Comparison of ENCODE assay signal across 9 cellular contexts in the genomic region with DNA sequence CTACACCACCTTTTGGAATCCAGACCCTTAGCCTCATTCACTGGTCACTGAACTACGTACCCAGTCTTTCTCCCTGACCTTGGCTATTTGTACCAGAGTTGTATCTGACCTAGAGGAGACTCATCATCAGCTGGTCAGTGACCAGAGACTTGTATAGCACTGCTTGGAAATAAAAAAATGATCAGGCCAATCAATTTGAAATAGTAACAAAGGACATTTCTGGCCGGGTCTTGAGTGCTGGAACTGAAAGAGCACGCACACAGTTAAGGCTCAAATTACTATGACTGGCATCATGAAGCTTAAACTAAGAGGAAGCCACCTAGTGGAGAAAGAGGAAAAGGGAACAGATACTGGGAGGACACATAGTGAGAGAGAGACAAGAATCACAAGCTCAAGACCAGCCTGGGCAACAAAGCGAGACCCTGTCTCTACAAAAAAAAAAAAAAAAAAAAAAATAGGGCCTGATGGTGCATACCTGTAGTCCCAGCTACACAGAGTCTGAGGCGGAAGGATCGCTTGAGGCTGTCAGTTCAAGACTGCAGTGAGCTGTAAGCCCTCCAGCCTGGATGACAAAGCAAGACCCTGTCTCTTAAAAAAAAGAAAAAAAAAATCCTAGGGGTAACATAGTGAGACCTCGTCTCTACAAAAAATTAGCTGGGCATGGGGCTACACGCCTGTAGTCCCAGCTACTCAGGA. TPM values are rescaled to one million over a fixed set of nuclear protein-coding genes. Genes with fewer than 3 reads are reported as not detected.
A peak's percentile ranks its signal among the peaks of the same experiment; 100 is the strongest.
DNase-seq lines count a peak whose midpoint lies in the region; ATAC-seq, FAIRE-seq and TF ChIP-seq lines count a peak whose summit lies in the region.
"Had no signal": no experiment of that assay in that cellular context is flagged by ENCODE, and none has a peak within 500 bp of the region (broad histone marks: within the 10 kb centered on the region; RNA-seq: fewer than 3 reads in every experiment).

No MANE protein-coding gene starts in this region.

- no peaks in the 10 kb centered on the region for H4K20me1 ChIP-seq in HCT116 (ENCODE audit: insufficient read depth)
- H4K20me1 ChIP-seq in Karpas-422 (ENCODE audit: insufficient read depth, low read depth, low read length): no peaks in the 10 kb centered on the region
- H4K20me1 ChIP-seq in PC-9 (ENCODE audit: insufficient read depth): no peaks in the 10 kb centered on the region

- H3K9me3 ChIP-seq in A549 (no peaks in the 10 kb centered on the region), HCT116 (ENCODE audit: control insufficient read depth in 1 of 2, insufficient read depth in 1 of 2, low read depth in 1 of 2, low read length in 2 of 2) (no peaks in the 10 kb centered on the region), Karpas-422 (ENCODE audit: low read length) (no peaks in the 10 kb centered on the region), PC-9 (ENCODE audit: insufficient read depth, low read depth) (no peaks in the 10 kb centered on the region), colonic mucosa (no peaks in the 10 kb centered on the region), right lobe of liver (no peaks in the 10 kb centered on the region), uterus (no peaks in the 10 kb centered on the region)

- peak overlapping the region; percentile 81 for H2AFZ ChIP-seq in HCT116 (ENCODE audit: low read depth, low read length, poor library complexity, severe bottlenecking)
- no peak overlapping the region for H2AFZ ChIP-seq in Karpas-422 (ENCODE audit: low read length)
- H2AFZ ChIP-seq in PC-9: no peak overlapping the region

- no peaks in the 10 kb centered on the region for H3K9me2 ChIP-seq in HCT116 (ENCODE audit: insufficient read depth)
- no peaks in the 10 kb centered on the region for H3K9me2 ChIP-seq in Karpas-422 (replicated peaks; ENCODE audit: insufficient read depth, low read length)
- 0 out of 2 replicates have a peak, but pooled peaks cover 5% of the 10 kb centered on the region for H3K9me2 ChIP-seq in PC-9 (ENCODE audit: insufficient read depth)

- peak overlapping the region; percentile 33; the same call in 1 of the 3 replicates for H3K4me2 ChIP-seq in A549
- peak overlapping the region; percentile 61 for H3K4me2 ChIP-seq in HCT116 (ENCODE audit: low read length)
- peak overlapping the region; percentile 49 for H3K4me2 ChIP-seq in Karpas-422 (ENCODE audit: low read depth, low read length, poor library complexity, severe bottlenecking)
- H3K4me2 ChIP-seq in PC-9: no peak overlapping the region

- TF ChIP-seq CTCF in A549 (IDR thresholded peaks at IDR 0.05) (peak; percentile 63), GM12864 (IDR thresholded peaks at IDR 0.05; ENCODE audit: low read depth, low read length, missing control alignments) (peak; percentile 72), HCT116 (IDR thresholded peaks at IDR 0.05 in 2 of 3, conservative IDR thresholded peaks at IDR 0.05 in 1 of 3; ENCODE audit: borderline replicate concordance in 1 of 3, insufficient read depth in 1 of 3, low read depth in 2 of 3, low read length in 2 of 3) (peak; percentile 54 to 76 (median 73); a peak in 5 of 6 replicates), PC-9 (conservative IDR thresholded peaks at IDR 0.05) (peak; percentile 70), colonic mucosa (IDR thresholded peaks at IDR 0.05) (peak; percentile 61), right lobe of liver (IDR thresholded peaks at IDR 0.05) (peak; percentile 53 to 64 (median 59)), uterus (IDR thresholded peaks at IDR 0.05) (peak; percentile 36 to 60 (median 45))

- no peak for TF ChIP-seq EP300 in A549 (IDR thresholded peaks at IDR 0.05)

- 36% methylated on average over 8 of the region's 8 CpGs for WGBS in A549 (ENCODE audit: missing lambda C conversion rate)
- WGBS in right lobe of liver (ENCODE audit: insufficient coverage, low coverage, low lambda C conversion rate, missing lambda C conversion rate): 21% methylated on average over 7 of the region's 8 CpGs

- BruUV-seq in HCT116 (replicated peaks; lab: Mats Ljungman, UMichigan) (no TSS peak), PC-9 (replicated peaks; lab: Mats Ljungman, UMichigan) (no TSS peak)

- H3K9ac ChIP-seq in HCT116 (ENCODE audit: low read length): peak overlapping the region; percentile 18; the same call in 1 of the 2 replicates
- H3K9ac ChIP-seq in Karpas-422 (ENCODE audit: low read length): 0 out of 2 replicates have a peak overlapping the region, but pooled peaks have one; percentile 18
- H3K9ac ChIP-seq in colonic mucosa (ENCODE audit: low read depth in 2 of 2, low read length in 2 of 2): no peak overlapping the region

- POLR2A ChIA-PET in A549 (lab: Yijun Ruan, JAX) (interaction anchor here (1.0 kb wide), 1 partner anchor 13 kb away, joined by 6 read pairs; the partner anchor contains the start of gene SRP19), HCT116 (lab: Charles Lee) (interaction anchor here (0.7 to 1.5 kb wide), 2 partner anchors 12 kb away, joined by 4 to 5 read pairs; partner anchors contain the start of gene SRP19), PC-9 (lab: Charles Lee; ENCODE audit: unreplicated experiment) (interaction anchor here (1.0 kb wide), 1 partner anchor 13 kb away, joined by 11 read pairs; the partner anchor contains the start of gene SRP19)

- RAD21 ChIA-PET in HCT116 (lab: Charles Lee; ENCODE audit: low non-redundant PET in 1 of 2, low total read pairs in 2 of 2, uncharacterized antibody in 2 of 2, unreplicated experiment in 2 of 2): interaction anchor here in 1 of 2 experiments (0.6 kb wide), 1 partner anchor 297 kb away, joined by 3 read pairs; no protein-coding TSS in a partner anchor

- H3K27me3 ChIP-seq in HCT116 (ENCODE audit: insufficient read depth, low read length) (no peaks in the 10 kb centered on the region), Karpas-422 (ENCODE audit: low read length) (no peaks in the 10 kb centered on the region), PC-9 (ENCODE audit: insufficient read depth, low read depth) (no peaks in the 10 kb centered on the region), colonic mucosa (no peaks in the 10 kb centered on the region), right lobe of liver (no peaks in the 10 kb centered on the region), uterus (no peaks in the 10 kb centered on the region)

- peak; percentile 13 for FAIRE-seq in A549 (lab: Jason Lieb, UNC)

- TF ChIP-seq RAD21 in A549 (conservative IDR thresholded peaks at IDR 0.05 in 1 of 2, IDR thresholded peaks at IDR 0.05 in 1 of 2): peak; percentile 42 to 54; a peak in 4 of 5 replicates
- peak; percentile 61 for TF ChIP-seq RAD21 in HCT116 (IDR thresholded peaks at IDR 0.05; ENCODE audit: low read depth)

- H3K27ac ChIP-seq in A549: no peak overlapping the region
- H3K27ac ChIP-seq in HCT116 (ENCODE audit: low read depth, low read length): no peak overlapping the region
- H3K27ac ChIP-seq in Karpas-422 (ENCODE audit: low read length): peak overlapping the region; percentile 78
- H3K27ac ChIP-seq in PC-9: no peak overlapping the region
- no peak overlapping the region for H3K27ac ChIP-seq in colonic mucosa
- H3K27ac ChIP-seq in right lobe of liver: no peak overlapping the region
- H3K27ac ChIP-seq in uterus: no peak overlapping the region
- H3K27ac ChIP-seq: skin epidermis had no signal

- no peaks in the 10 kb centered on the region for H3K4me1 ChIP-seq in A549
- peaks cover 0 to 4% of the 10 kb centered on the region in 2 experiments; a peak in 1 of 4 replicates for H3K4me1 ChIP-seq in HCT116 (ENCODE audit: control insufficient read depth in 1 of 2, insufficient read depth in 2 of 2, low read length in 2 of 2)
- peaks cover 63% of the 10 kb centered on the region for H3K4me1 ChIP-seq in Karpas-422 (ENCODE audit: low read length)
- no peaks in the 10 kb centered on the region for H3K4me1 ChIP-seq in PC-9 (replicated peaks; ENCODE audit: insufficient read depth)
- no peaks in the 10 kb centered on the region for H3K4me1 ChIP-seq in colonic mucosa
- H3K4me1 ChIP-seq in right lobe of liver: no peaks in the 10 kb centered on the region
- no peaks in the 10 kb centered on the region for H3K4me1 ChIP-seq in uterus

- peak; percentile 33 to 71 for DNase-seq in A549 (ENCODE audit: low read depth in 1 of 2, low spot score in 1 of 2)
- peak; percentile 65 for DNase-seq in GM12864 (ENCODE audit: low read depth)
- peak; percentile 68 for DNase-seq in HCT116 (ENCODE audit: low read depth, low spot score)
- peak; percentile 94 for DNase-seq in Karpas-422
- DNase-seq in PC-9: peak in 1 of 2 experiments; percentile 40
- DNase-seq in colonic mucosa: no peak
- DNase-seq in right lobe of liver: no peak
- no peak for DNase-seq in uterus

- H3F3A ChIP-seq in PC-9 (ENCODE audit: insufficient read depth, low read depth): no peaks in the 10 kb centered on the region

- intact Hi-C loops in HCT116 (cut with micrococcal nuclease): loop anchor here (5.0 to 10.0 kb wide), 2 partner anchors 296 to 653 kb away; no protein-coding TSS in a partner anchor
- intact Hi-C loops in PC-9 (cut with micrococcal nuclease; ENCODE audit: unreplicated experiment): loop anchor here (10.0 kb wide), 1 partner anchor 293 kb away; no protein-coding TSS in a partner anchor
- intact Hi-C loops in colonic mucosa (cut with DNase I): loop anchor here (5.0 kb wide), 1 partner anchor 296 kb away; no protein-coding TSS in a partner anchor
- intact Hi-C loops in right lobe of liver (cut with DNase I): no loop called here
- intact Hi-C loops in uterus (cut with DNase I; ENCODE audit: low total_unique reads): no loop called here

- H3K36me3 ChIP-seq in HCT116 (ENCODE audit: control insufficient read depth in 1 of 2, insufficient read depth in 2 of 2, low read length in 2 of 2) (no peaks in the 10 kb centered on the region), Karpas-422 (ENCODE audit: insufficient read depth, low read length) (peaks cover 6% of the 10 kb centered on the region; the same call in 1 of the 2 replicates), PC-9 (ENCODE audit: low read depth) (no peaks in the 10 kb centered on the region), colonic mucosa (no peaks in the 10 kb centered on the region), right lobe of liver (no peaks in the 10 kb centered on the region), uterus (no peaks in the 10 kb centered on the region)

- H3K4me3 ChIP-seq in A549 (no peak overlapping the region), GM12864 (ENCODE audit: low read depth, low read length) (no peak overlapping the region), HCT116 (replicated peaks in 1 of 2; ENCODE audit: low read depth in 1 of 2, low read length in 2 of 2) (0 out of 4 replicates have a peak overlapping the region, but pooled peaks of 1 of the 2 experiments have one; percentile 13), Karpas-422 (ENCODE audit: low read length) (peak overlapping the region; percentile 31; the same call in 1 of the 2 replicates), PC-9 (no peak overlapping the region), colonic mucosa (no peak overlapping the region), right lobe of liver (no peak overlapping the region), uterus (no peak overlapping the region)
- H3K4me3 ChIP-seq: skin epidermis had no signal

- CTCF ChIA-PET in A549 (lab: Yijun Ruan, JAX) (interaction anchor here (0.5 to 1.6 kb wide), 22 partner anchors 9 to 747 kb away, joined by 3 to 16 read pairs (median 4); partner anchors contain the start of gene SRP19), HCT116 (lab: Charles Lee) (interaction anchor here (0.6 to 1.5 kb wide), 17 partner anchors 11 to 708 kb away, joined by 3 to 11 read pairs (median 5); partner anchors contain the start of gene SRP19), PC-9 (lab: Charles Lee) (interaction anchor here (0.6 to 1.1 kb wide), 7 partner anchors 13 to 667 kb away, joined by 3 to 12 read pairs (median 5); partner anchors contain the start of gene SRP19)

- ATAC-seq in A549 (peak; percentile 96 to 99), HCT116 (peak; percentile 99), right lobe of liver (peak; percentile 96 to 99 (median 98))

- H3K79me2 ChIP-seq in HCT116 (ENCODE audit: insufficient read depth, low read length): no peaks in the 10 kb centered on the region
- H3K79me2 ChIP-seq in Karpas-422 (ENCODE audit: low read length): no peaks in the 10 kb centered on the region
- H3K79me2 ChIP-seq in PC-9 (ENCODE audit: low read depth): no peaks in the 10 kb centered on the region

- TF ChIP-seq POLR2A in A549 (IDR thresholded peaks at IDR 0.05; ENCODE audit: low read length) (no peak), HCT116 (IDR thresholded peaks at IDR 0.05; ENCODE audit: borderline replicate concordance, extremely low read depth, insufficient read depth, insufficient read length) (no peak), right lobe of liver (IDR thresholded peaks at IDR 0.05) (no peak), uterus (IDR thresholded peaks at IDR 0.05) (no peak)

RNA-seq across cellular contexts. Expression of gene SRP19, which starts 12.8 kb away (rescaled TPM):
- 79.3 and 144 TPM in 2 replicates for polyA plus RNA-seq in A549 (2011; rRNA removed)
- 27.6 and 36.8 TPM in 2 replicates for polyA plus RNA-seq in A549 (2012; cell fraction: cytosol; rRNA removed)
- 6.0 and 10.4 TPM in 2 replicates for polyA plus RNA-seq in A549 (2012; cell fraction: nucleus; rRNA removed)
- polyA plus RNA-seq in A549 (2017; fragmentation: RNase III; extraction: RNeasy Plus Mini Kit Qiagen cat#74134 plus additional on column Dnase treatment): 93.5 to 102 TPM (median 99.2 TPM) in 3 replicates
- 5.5 and 10.3 TPM in 2 replicates for polyA minus RNA-seq in A549 (2011; rRNA and poly(A)+ RNA removed)
- total RNA-seq in HCT116 (2021; ENCODE audit: unreplicated experiment): 45.3 TPM
- 40.7 and 49.7 TPM in 2 replicates for polyA plus RNA-seq in HCT116 (2012)
- 61.9 and 72.7 TPM in 2 replicates for total RNA-seq in Karpas-422 (2014; rRNA removed; shearing (Covaris generic); ENCODE audit: low replicate concordance)
- total RNA-seq in PC-9 (2021): 26.8 and 34.4 TPM in 2 replicates
- 10 to 100 TPM; 27.0 to 33.2 TPM for total RNA-seq in colonic mucosa
- total RNA-seq in right lobe of liver: 10 to 100 TPM; 17.0 to 63.4 (median 23.3) TPM
- 100 to 1,000 TPM in 1 of 4 donors, 10 to 100 TPM in 3; 37.1 to 154 (median 49.7) TPM for total RNA-seq in uterus

Comparison
In these comparisons a context has a peak if more than half of its experiments do, and no peak if none do; other contexts are left out.
1. DNase-seq: peak in A549 (2 of 2), GM12864 (single experiment), HCT116 (single experiment) and Karpas-422 (single experiment); none in colonic mucosa (single experiment), right lobe of liver (0 of 3) and uterus (0 of 2).
2. H3K9ac ChIP-seq: peak in HCT116 (single experiment) and Karpas-422 (single experiment); none in colonic mucosa (0 of 2).
3. intact Hi-C loops: an anchor here in HCT116 (5.0 to 10.0 kb wide), PC-9 (10.0 kb wide) and colonic mucosa (5.0 kb wide); none called in right lobe of liver and uterus.
4. Of the 6 proteins assayed by ChIP-seq in both A549 and HCT116: peak only in A549: none; only in HCT116: none; in both: CTCF and RAD21; in neither: 4.
5. Peak in every context shown above with its lines, with median percentiles within 50 percentile points of each other: ATAC-seq and CTCF ChIP-seq.